In genomic region chr2:231411871-231412615, GRCh38 we compare ENCODE assay signal across 1 cellular context.
TF ChIP-seq lines count a peak whose summit lies in the region.

No MANE protein-coding gene starts in this region.

TF ChIP-seq in HepG2, 621 proteins besides CTCF, POLR2A, EP300 and RAD21 (continued from another document and continues in another):
- no peak for TF ChIP-seq ELK4 (CRISPR knock-in tag; IDR thresholded peaks at IDR 0.05; ENCODE audit: borderline replicate concordance)
- 0 out of 2 replicates have a peak, but pooled peaks have one; percentile 52 for TF ChIP-seq ZMAT3 (CRISPR knock-in tag; conservative IDR thresholded peaks at IDR 0.05)
- TF ChIP-seq, protein P1, sequence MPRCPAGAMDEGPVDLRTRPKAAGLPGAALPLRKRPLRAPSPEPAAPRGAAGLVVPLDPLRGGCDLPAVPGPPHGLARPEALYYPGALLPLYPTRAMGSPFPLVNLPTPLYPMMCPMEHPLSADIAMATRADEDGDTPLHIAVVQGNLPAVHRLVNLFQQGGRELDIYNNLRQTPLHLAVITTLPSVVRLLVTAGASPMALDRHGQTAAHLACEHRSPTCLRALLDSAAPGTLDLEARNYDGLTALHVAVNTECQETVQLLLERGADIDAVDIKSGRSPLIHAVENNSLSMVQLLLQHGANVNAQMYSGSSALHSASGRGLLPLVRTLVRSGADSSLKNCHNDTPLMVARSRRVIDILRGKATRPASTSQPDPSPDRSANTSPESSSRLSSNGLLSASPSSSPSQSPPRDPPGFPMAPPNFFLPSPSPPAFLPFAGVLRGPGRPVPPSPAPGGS (CRISPR knock-in tag; IDR thresholded peaks at IDR 0.05), result peak; percentile 90
- no peak for TF ChIP-seq ZC3H13 (CRISPR knock-in tag; IDR thresholded peaks at IDR 0.05)
- TF ChIP-seq IRF9 (CRISPR knock-in tag; IDR thresholded peaks at IDR 0.05; ENCODE audit: borderline replicate concordance), result peak; percentile 60; the same call in 1 of the 2 replicates
- TF ChIP-seq AGO1 (IDR thresholded peaks at IDR 0.05; ENCODE audit: low read depth, low read length, poor library complexity, severe bottlenecking), result no peak
- TF ChIP-seq PBX2 (CRISPR knock-in tag; IDR thresholded peaks at IDR 0.05), result no peak
- TF ChIP-seq MXD3 (CRISPR knock-in tag; IDR thresholded peaks at IDR 0.05), result peak; percentile 85
- no peak for TF ChIP-seq SP2 (CRISPR knock-in tag; IDR thresholded peaks at IDR 0.05)
- no peak for TF ChIP-seq ZXDC (CRISPR knock-in tag; IDR thresholded peaks at IDR 0.05)
- TF ChIP-seq, protein P2, sequence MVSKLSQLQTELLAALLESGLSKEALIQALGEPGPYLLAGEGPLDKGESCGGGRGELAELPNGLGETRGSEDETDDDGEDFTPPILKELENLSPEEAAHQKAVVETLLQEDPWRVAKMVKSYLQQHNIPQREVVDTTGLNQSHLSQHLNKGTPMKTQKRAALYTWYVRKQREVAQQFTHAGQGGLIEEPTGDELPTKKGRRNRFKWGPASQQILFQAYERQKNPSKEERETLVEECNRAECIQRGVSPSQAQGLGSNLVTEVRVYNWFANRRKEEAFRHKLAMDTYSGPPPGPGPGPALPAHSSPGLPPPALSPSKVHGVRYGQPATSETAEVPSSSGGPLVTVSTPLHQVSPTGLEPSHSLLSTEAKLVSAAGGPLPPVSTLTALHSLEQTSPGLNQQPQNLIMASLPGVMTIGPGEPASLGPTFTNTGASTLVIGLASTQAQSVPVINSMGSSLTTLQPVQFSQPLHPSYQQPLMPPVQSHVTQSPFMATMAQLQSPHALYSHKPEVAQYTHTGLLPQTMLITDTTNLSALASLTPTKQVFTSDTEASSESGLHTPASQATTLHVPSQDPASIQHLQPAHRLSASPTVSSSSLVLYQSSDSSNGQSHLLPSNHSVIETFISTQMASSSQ (IDR thresholded peaks at IDR 0.05; ENCODE audit: low read depth), result no peak
- TF ChIP-seq, protein P2 (CRISPR knock-in tag; IDR thresholded peaks at IDR 0.05; ENCODE audit: borderline replicate concordance), result no peak
- TF ChIP-seq ZNF143 (CRISPR knock-in tag; IDR thresholded peaks at IDR 0.05), result peak; percentile 70
- no peak for TF ChIP-seq ZNF3 (CRISPR knock-in tag; IDR thresholded peaks at IDR 0.05)
- peak; percentile 60 for TF ChIP-seq GATAD2A (CRISPR knock-in tag; IDR thresholded peaks at IDR 0.05)
- peak; percentile 38; the same call in 1 of the 2 replicates for TF ChIP-seq ETV5 (CRISPR knock-in tag; IDR thresholded peaks at IDR 0.05; ENCODE audit: borderline replicate concordance)
- TF ChIP-seq ATF7 (IDR thresholded peaks at IDR 0.05), result no peak
- TF ChIP-seq ATF7 (CRISPR knock-in tag; IDR thresholded peaks at IDR 0.05), result no peak
- no peak for TF ChIP-seq RFX5 (IDR thresholded peaks at IDR 0.05; ENCODE audit: low read depth, low read length)
- TF ChIP-seq SIX4 (CRISPR knock-in tag; IDR thresholded peaks at IDR 0.05), result no peak
- TF ChIP-seq NFE2L2 (IDR thresholded peaks at IDR 0.05; ENCODE audit: low read length), result no peak
- TF ChIP-seq, protein P3, sequence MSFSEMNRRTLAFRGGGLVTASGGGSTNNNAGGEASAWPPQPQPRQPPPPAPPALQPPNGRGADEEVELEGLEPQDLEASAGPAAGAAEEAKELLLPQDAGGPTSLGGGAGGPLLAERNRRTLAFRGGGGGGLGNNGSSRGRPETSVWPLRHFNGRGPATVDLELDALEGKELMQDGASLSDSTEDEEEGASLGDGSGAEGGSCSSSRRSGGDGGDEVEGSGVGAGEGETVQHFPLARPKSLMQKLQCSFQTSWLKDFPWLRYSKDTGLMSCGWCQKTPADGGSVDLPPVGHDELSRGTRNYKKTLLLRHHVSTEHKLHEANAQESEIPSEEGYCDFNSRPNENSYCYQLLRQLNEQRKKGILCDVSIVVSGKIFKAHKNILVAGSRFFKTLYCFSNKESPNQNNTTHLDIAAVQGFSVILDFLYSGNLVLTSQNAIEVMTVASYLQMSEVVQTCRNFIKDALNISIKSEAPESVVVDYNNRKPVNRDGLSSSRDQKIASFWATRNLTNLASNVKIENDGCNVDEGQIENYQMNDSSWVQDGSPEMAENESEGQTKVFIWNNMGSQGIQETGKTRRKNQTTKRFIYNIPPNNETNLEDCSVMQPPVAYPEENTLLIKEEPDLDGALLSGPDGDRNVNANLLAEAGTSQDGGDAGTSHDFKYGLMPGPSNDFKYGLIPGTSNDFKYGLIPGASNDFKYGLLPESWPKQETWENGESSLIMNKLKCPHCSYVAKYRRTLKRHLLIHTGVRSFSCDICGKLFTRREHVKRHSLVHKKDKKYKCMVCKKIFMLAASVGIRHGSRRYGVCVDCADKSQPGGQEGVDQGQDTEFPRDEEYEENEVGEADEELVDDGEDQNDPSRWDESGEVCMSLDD (CRISPR knock-in tag; IDR thresholded peaks at IDR 0.05; ENCODE audit: borderline replicate concordance), result no peak
- no peak for TF ChIP-seq PRPF4 (IDR thresholded peaks at IDR 0.05; ENCODE audit: low read depth, low read length, poor library complexity, severe bottlenecking)
- TF ChIP-seq ZKSCAN8 (CRISPR knock-in tag; IDR thresholded peaks at IDR 0.05; ENCODE audit: borderline replicate concordance), result no peak
- TF ChIP-seq, protein P4, sequence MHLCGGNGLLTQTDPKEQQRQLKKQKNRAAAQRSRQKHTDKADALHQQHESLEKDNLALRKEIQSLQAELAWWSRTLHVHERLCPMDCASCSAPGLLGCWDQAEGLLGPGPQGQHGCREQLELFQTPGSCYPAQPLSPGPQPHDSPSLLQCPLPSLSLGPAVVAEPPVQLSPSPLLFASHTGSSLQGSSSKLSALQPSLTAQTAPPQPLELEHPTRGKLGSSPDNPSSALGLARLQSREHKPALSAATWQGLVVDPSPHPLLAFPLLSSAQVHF (CRISPR knock-in tag; IDR thresholded peaks at IDR 0.05), result no peak
- no peak for TF ChIP-seq FOXK2 (IDR thresholded peaks at IDR 0.05)
- TF ChIP-seq ZIK1 (CRISPR knock-in tag; IDR thresholded peaks at IDR 0.05; ENCODE audit: borderline replicate concordance, low read depth), result peak; percentile 51; the same call in 1 of the 2 replicates
- no peak; the same call in none of the 2 replicates for TF ChIP-seq FOXO1 (CRISPR knock-in tag; IDR thresholded peaks at IDR 0.05)
- TF ChIP-seq, protein P5, sequence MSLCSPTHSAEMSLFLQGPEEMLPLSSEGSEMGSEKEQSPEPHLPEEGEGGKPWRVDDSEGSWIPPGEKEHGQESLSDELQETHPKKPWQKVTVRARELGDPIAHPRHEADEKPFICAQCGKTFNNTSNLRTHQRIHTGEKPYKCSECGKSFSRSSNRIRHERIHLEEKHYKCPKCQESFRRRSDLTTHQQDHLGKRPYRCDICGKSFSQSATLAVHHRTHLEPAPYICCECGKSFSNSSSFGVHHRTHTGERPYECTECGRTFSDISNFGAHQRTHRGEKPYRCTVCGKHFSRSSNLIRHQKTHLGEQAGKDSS (CRISPR knock-in tag; IDR thresholded peaks at IDR 0.05; ENCODE audit: borderline replicate concordance, low read depth), result peak; percentile 91; the same call in 1 of the 2 replicates
- peak; percentile 38 for TF ChIP-seq SPEN (CRISPR knock-in tag; IDR thresholded peaks at IDR 0.05; ENCODE audit: low read depth)
- TF ChIP-seq ZFP36L1 (CRISPR knock-in tag; IDR thresholded peaks at IDR 0.05), result 0 out of 2 replicates have a peak, but pooled peaks have one; percentile 25
- TF ChIP-seq NFE2 (CRISPR knock-in tag; IDR thresholded peaks at IDR 0.05), result no peak
- TF ChIP-seq U2AF2 (IDR thresholded peaks at IDR 0.05; ENCODE audit: low read depth, low read length), result no peak
- no peak for TF ChIP-seq ZSCAN9 (CRISPR knock-in tag; IDR thresholded peaks at IDR 0.05; ENCODE audit: borderline replicate concordance)
- peak; percentile 56; the same call in 1 of the 2 replicates for TF ChIP-seq KLF12 (CRISPR knock-in tag; IDR thresholded peaks at IDR 0.05; ENCODE audit: borderline replicate concordance)
- no peak for TF ChIP-seq ZNF75D (CRISPR knock-in tag; IDR thresholded peaks at IDR 0.05; ENCODE audit: borderline replicate concordance)
- TF ChIP-seq THAP11 (CRISPR knock-in tag; IDR thresholded peaks at IDR 0.05), result no peak; the same call in 1 of the 2 replicates
- no peak for TF ChIP-seq ZC3H4 (CRISPR knock-in tag; IDR thresholded peaks at IDR 0.05; ENCODE audit: borderline replicate concordance)
- TF ChIP-seq EED (CRISPR knock-in tag; IDR thresholded peaks at IDR 0.05), result no peak
- TF ChIP-seq XBP1 (CRISPR knock-in tag; IDR thresholded peaks at IDR 0.05), result no peak
- no peak; the same call in 1 of the 2 replicates for TF ChIP-seq GATAD1 (CRISPR knock-in tag; IDR thresholded peaks at IDR 0.05)
- TF ChIP-seq PHF5A (CRISPR knock-in tag; IDR thresholded peaks at IDR 0.05; ENCODE audit: low read depth, unreplicated experiment), result no peak
- TF ChIP-seq ZFYVE20 (CRISPR knock-in tag; IDR thresholded peaks at IDR 0.05; ENCODE audit: borderline replicate concordance, low read depth), result no peak
- TF ChIP-seq SMAD9 (CRISPR knock-in tag; IDR thresholded peaks at IDR 0.05), result no peak
- no peak for TF ChIP-seq HMG20A (CRISPR knock-in tag; IDR thresholded peaks at IDR 0.05; ENCODE audit: borderline replicate concordance)
- peak; percentile 63; the same call in 1 of the 2 replicates for TF ChIP-seq ZNF607 (CRISPR knock-in tag; IDR thresholded peaks at IDR 0.05; ENCODE audit: borderline replicate concordance)
- TF ChIP-seq BORCS8-MEF2B (CRISPR knock-in tag; IDR thresholded peaks at IDR 0.05), result 0 out of 2 replicates have a peak, but pooled peaks have one; percentile 15
- TF ChIP-seq ZNF235 (CRISPR knock-in tag; IDR thresholded peaks at IDR 0.05; ENCODE audit: borderline replicate concordance), result no peak
- TF ChIP-seq MLLT10 (CRISPR knock-in tag; IDR thresholded peaks at IDR 0.05), result no peak
- TF ChIP-seq TFE3 (CRISPR knock-in tag; IDR thresholded peaks at IDR 0.05), result 0 out of 2 replicates have a peak, but pooled peaks have one; percentile 23
